ENCODE assay signal across 2 cellular contexts in genomic region chr15:81215983-81216382, GRCh38.
TF ChIP-seq lines count a peak whose summit lies in the region.

No MANE protein-coding gene starts in this region.

TF ChIP-seq in GM23338, 12 proteins besides CTCF, POLR2A, EP300 and RAD21 (continued from another document):
- no peak for TF ChIP-seq REST (IDR thresholded peaks at IDR 0.05; ENCODE audit: unreplicated experiment)
- no peak for TF ChIP-seq STAT1 (IDR thresholded peaks at IDR 0.05; ENCODE audit: unreplicated experiment)
- TF ChIP-seq JUNB (IDR thresholded peaks at IDR 0.05; ENCODE audit: unreplicated experiment): no peak
- TF ChIP-seq ETS1 (IDR thresholded peaks at IDR 0.05): no peak
- TF ChIP-seq EZH2 (IDR thresholded peaks at IDR 0.05; ENCODE audit: low read depth, unreplicated experiment): no peak
- no peak for TF ChIP-seq NANOG (IDR thresholded peaks at IDR 0.05; ENCODE audit: borderline replicate concordance)
- no peak for TF ChIP-seq CREB1 (CRISPR knock-in tag; IDR thresholded peaks at IDR 0.05; ENCODE audit: low read depth)
- TF ChIP-seq, protein P1, sequence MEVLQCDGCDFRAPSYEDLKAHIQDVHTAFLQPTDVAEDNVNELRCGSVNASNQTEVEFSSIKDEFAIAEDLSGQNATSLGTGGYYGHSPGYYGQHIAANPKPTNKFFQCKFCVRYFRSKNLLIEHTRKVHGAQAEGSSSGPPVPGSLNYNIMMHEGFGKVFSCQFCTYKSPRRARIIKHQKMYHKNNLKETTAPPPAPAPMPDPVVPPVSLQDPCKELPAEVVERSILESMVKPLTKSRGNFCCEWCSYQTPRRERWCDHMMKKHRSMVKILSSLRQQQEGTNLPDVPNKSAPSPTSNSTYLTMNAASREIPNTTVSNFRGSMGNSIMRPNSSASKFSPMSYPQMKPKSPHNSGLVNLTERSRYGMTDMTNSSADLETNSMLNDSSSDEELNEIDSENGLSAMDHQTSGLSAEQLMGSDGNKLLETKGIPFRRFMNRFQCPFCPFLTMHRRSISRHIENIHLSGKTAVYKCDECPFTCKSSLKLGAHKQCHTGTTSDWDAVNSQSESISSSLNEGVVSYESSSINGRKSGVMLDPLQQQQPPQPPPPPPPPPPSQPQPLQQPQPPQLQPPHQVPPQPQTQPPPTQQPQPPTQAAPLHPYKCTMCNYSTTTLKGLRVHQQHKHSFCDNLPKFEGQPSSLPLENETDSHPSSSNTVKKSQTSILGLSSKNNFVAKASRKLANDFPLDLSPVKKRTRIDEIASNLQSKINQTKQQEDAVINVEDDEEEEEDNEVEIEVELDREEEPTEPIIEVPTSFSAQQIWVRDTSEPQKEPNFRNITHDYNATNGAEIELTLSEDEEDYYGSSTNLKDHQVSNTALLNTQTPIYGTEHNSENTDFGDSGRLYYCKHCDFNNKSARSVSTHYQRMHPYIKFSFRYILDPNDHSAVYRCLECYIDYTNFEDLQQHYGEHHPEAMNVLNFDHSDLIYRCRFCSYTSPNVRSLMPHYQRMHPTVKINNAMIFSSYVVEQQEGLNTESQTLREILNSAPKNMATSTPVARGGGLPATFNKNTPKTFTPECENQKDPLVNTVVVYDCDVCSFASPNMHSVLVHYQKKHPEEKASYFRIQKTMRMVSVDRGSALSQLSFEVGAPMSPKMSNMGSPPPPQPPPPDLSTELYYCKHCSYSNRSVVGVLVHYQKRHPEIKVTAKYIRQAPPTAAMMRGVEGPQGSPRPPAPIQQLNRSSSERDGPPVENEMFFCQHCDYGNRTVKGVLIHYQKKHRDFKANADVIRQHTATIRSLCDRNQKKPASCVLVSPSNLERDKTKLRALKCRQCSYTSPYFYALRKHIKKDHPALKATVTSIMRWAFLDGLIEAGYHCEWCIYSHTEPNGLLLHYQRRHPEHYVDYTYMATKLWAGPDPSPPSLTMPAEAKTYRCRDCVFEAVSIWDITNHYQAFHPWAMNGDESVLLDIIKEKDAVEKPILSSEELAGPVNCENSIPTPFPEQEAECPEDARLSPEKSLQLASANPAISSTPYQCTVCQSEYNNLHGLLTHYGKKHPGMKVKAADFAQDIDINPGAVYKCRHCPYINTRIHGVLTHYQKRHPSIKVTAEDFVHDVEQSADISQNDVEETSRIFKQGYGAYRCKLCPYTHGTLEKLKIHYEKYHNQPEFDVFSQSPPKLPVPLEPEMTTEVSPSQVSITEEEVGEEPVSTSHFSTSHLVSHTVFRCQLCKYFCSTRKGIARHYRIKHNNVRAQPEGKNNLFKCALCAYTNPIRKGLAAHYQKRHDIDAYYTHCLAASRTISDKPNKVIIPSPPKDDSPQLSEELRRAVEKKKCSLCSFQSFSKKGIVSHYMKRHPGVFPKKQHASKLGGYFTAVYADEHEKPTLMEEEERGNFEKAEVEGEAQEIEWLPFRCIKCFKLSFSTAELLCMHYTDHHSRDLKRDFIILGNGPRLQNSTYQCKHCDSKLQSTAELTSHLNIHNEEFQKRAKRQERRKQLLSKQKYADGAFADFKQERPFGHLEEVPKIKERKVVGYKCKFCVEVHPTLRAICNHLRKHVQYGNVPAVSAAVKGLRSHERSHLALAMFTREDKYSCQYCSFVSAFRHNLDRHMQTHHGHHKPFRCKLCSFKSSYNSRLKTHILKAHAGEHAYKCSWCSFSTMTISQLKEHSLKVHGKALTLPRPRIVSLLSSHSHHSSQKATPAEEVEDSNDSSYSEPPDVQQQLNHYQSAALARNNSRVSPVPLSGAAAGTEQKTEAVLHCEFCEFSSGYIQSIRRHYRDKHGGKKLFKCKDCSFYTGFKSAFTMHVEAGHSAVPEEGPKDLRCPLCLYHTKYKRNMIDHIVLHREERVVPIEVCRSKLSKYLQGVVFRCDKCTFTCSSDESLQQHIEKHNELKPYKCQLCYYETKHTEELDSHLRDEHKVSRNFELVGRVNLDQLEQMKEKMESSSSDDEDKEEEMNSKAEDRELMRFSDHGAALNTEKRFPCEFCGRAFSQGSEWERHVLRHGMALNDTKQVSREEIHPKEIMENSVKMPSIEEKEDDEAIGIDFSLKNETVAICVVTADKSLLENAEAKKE (CRISPR knock-in tag; IDR thresholded peaks at IDR 0.05): no peak
- no peak for TF ChIP-seq POLR2AphosphoS5 (IDR thresholded peaks at IDR 0.05; ENCODE audit: low read depth)
- no peak for TF ChIP-seq ZNF114 (CRISPR knock-in tag; IDR thresholded peaks at IDR 0.05)

TF ChIP-seq in WTC11, 78 proteins besides CTCF, POLR2A, EP300 and RAD21 (continued from another document):
- TF ChIP-seq, protein P2, sequence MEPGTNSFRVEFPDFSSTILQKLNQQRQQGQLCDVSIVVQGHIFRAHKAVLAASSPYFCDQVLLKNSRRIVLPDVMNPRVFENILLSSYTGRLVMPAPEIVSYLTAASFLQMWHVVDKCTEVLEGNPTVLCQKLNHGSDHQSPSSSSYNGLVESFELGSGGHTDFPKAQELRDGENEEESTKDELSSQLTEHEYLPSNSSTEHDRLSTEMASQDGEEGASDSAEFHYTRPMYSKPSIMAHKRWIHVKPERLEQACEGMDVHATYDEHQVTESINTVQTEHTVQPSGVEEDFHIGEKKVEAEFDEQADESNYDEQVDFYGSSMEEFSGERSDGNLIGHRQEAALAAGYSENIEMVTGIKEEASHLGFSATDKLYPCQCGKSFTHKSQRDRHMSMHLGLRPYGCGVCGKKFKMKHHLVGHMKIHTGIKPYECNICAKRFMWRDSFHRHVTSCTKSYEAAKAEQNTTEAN (CRISPR knock-in tag; IDR thresholded peaks at IDR 0.05): no peak
- no peak for TF ChIP-seq JAZF1 (CRISPR knock-in tag; IDR thresholded peaks at IDR 0.05)
- TF ChIP-seq, protein P3, sequence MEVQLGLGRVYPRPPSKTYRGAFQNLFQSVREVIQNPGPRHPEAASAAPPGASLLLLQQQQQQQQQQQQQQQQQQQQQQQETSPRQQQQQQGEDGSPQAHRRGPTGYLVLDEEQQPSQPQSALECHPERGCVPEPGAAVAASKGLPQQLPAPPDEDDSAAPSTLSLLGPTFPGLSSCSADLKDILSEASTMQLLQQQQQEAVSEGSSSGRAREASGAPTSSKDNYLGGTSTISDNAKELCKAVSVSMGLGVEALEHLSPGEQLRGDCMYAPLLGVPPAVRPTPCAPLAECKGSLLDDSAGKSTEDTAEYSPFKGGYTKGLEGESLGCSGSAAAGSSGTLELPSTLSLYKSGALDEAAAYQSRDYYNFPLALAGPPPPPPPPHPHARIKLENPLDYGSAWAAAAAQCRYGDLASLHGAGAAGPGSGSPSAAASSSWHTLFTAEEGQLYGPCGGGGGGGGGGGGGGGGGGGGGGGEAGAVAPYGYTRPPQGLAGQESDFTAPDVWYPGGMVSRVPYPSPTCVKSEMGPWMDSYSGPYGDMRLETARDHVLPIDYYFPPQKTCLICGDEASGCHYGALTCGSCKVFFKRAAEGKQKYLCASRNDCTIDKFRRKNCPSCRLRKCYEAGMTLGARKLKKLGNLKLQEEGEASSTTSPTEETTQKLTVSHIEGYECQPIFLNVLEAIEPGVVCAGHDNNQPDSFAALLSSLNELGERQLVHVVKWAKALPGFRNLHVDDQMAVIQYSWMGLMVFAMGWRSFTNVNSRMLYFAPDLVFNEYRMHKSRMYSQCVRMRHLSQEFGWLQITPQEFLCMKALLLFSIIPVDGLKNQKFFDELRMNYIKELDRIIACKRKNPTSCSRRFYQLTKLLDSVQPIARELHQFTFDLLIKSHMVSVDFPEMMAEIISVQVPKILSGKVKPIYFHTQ (CRISPR knock-in tag; IDR thresholded peaks at IDR 0.05): no peak
- TF ChIP-seq E2F5 (CRISPR knock-in tag; IDR thresholded peaks at IDR 0.05): no peak
- no peak for TF ChIP-seq ZNF512 (CRISPR knock-in tag; IDR thresholded peaks at IDR 0.05; ENCODE audit: borderline replicate concordance)
- no peak for TF ChIP-seq CREM (CRISPR knock-in tag; IDR thresholded peaks at IDR 0.05)
- no peak for TF ChIP-seq NR2C2 (CRISPR knock-in tag; IDR thresholded peaks at IDR 0.05)
- no peak for TF ChIP-seq ZBTB21 (CRISPR knock-in tag; IDR thresholded peaks at IDR 0.05; ENCODE audit: borderline replicate concordance)
- TF ChIP-seq PREB (CRISPR knock-in tag; IDR thresholded peaks at IDR 0.05; ENCODE audit: borderline replicate concordance): no peak
- TF ChIP-seq TEAD4 (CRISPR knock-in tag; IDR thresholded peaks at IDR 0.05): no peak
